In the genomic region with DNA sequence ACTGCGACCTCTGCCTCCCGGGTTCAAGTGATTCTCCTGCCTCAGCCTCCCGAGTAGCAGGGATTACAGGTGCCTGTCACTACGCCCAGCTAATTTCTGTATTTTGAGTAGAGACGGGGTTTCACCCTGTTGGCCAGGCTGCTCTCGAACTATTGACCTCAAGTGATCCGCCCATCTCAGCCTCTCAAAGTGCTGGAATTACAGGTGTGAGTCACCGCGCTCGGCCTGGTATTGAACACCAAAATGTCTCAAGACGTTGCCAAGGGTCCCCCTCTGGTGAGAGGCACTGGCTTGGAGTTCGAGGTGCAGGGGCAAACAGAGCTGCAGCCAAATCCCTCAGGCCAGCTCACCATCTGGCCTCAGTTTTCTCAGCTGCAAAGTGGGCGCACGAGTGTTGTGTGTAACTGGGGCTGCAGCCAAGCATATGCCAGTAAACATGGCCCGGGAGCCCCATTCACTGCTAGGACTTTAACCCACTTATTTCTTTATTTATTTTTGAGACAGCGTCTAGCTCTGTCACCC, we compare ENCODE assay signal across 36 cellular contexts. TPM values are rescaled to one million over a fixed set of nuclear protein-coding genes. Genes with fewer than 3 reads are reported as not detected.
"Had no signal": no experiment of that assay in that cellular context is flagged by ENCODE, and none has a peak within 500 bp of the region (broad histone marks: within the 10 kb centered on the region; RNA-seq: fewer than 3 reads in every experiment).

No MANE protein-coding gene starts in this region.

- H3K4me1 Mint-ChIP-seq: endodermal cell, neural crest cell had no signal

- H3K4me2 ChIP-seq: hepatocyte had no signal

- H3K9me3 ChIP-seq: esophagus muscularis mucosa, gastroesophageal sphincter, heart left ventricle, left lung, stomach, thyroid gland, vagina had no signal

- H3K4me3 ChIP-seq: esophagus muscularis mucosa, gastroesophageal sphincter, heart left ventricle, hepatocyte, left lung, stomach, thyroid gland, vagina had no signal

- H3K27ac ChIP-seq: esophagus muscularis mucosa, foreskin keratinocyte, gastroesophageal sphincter, heart left ventricle, hepatocyte, left lung, parathyroid adenoma, stomach, thyroid gland, vagina had no signal

- H3K9me3 Mint-ChIP-seq: dendritic cell treated with granulocyte-macrophage colony-stimulating factor and Interleukin-4, amounts not matched to agents 40 ng/mL and 50 ng/mL, for 4 days; endodermal cell; naive thymus-derived CD8-positive, alpha-beta T cell; neural crest cell; stimulated activated effector memory CD8-positive, alpha-beta T cell treated with anti-CD3 and anti-CD28 coated beads, Interleukin-12 subunit alpha, Interleukin-12 subunit beta, amount 100 ng/mL, for 72 hours had no signal

- H3K27ac Mint-ChIP-seq: dendritic cell treated with granulocyte-macrophage colony-stimulating factor and Interleukin-4, amounts not matched to agents 40 ng/mL and 50 ng/mL, for 4 days; endodermal cell; naive thymus-derived CD8-positive, alpha-beta T cell; progenitor cell of endocrine pancreas; stimulated activated effector memory CD8-positive, alpha-beta T cell treated with anti-CD3 and anti-CD28 coated beads, Interleukin-12 subunit alpha, Interleukin-12 subunit beta, amount 100 ng/mL, for 72 hours had no signal

- H3K4me1 ChIP-seq: foreskin keratinocyte had no signal

- H3K27me3 ChIP-seq: hepatocyte, thyroid gland, vagina had no signal

- H3K9ac ChIP-seq: parathyroid adenoma had no signal

- ATAC-seq: foreskin keratinocyte; gastroesophageal sphincter; heart left ventricle; left cardiac atrium; left lung; naive thymus-derived CD8-positive, alpha-beta T cell; sciatic nerve; stimulated activated effector memory CD8-positive, alpha-beta T cell treated with anti-CD3 and anti-CD28 coated beads, Interleukin-12 subunit alpha, Interleukin-12 subunit beta, amount 100 ng/mL, for 72 hours had no signal

- H3K27me3 Mint-ChIP-seq: progenitor cell of endocrine pancreas had no signal

- H3K36me3 Mint-ChIP-seq: naive thymus-derived CD8-positive, alpha-beta T cell; stimulated activated effector memory CD8-positive, alpha-beta T cell treated with anti-CD3 and anti-CD28 coated beads, Interleukin-12 subunit alpha, Interleukin-12 subunit beta, amount 100 ng/mL, for 72 hours had no signal

- DNase-seq: effector CD8-positive, alpha-beta T cell; endodermal cell; foreskin keratinocyte; heart left ventricle; left cardiac atrium; left lung; mammary epithelial cell; naive thymus-derived CD8-positive, alpha-beta T cell; stimulated activated CD4-positive, alpha-beta T cell treated with anti-CD3 and anti-CD28 coated beads, Interleukin-2, amount 100 ng/mL, for 24 hours; stimulated activated CD4-positive, alpha-beta T cell treated with anti-CD3 and anti-CD28 coated beads, Interleukin-4, amount 100 ng/mL, for 24 hours; stimulated activated naive CD4-positive, alpha-beta T cell treated with Interleukin-2 at 50 U/mL for 16 hours; stomach; thyroid gland; trophoblast cell had no signal

- H3K4me3 Mint-ChIP-seq: dendritic cell treated with granulocyte-macrophage colony-stimulating factor and Interleukin-4, amounts not matched to agents 40 ng/mL and 50 ng/mL, for 4 days; endodermal cell; naive thymus-derived CD8-positive, alpha-beta T cell; neural crest cell; stimulated activated effector memory CD8-positive, alpha-beta T cell treated with anti-CD3 and anti-CD28 coated beads, Interleukin-12 subunit alpha, Interleukin-12 subunit beta, amount 100 ng/mL, for 72 hours had no signal

- H2AFZ ChIP-seq: hepatocyte, parathyroid adenoma had no signal

- H3K36me3 ChIP-seq: esophagus muscularis mucosa, gastroesophageal sphincter, heart left ventricle, left lung, stomach, thyroid gland, vagina had no signal

- FAIRE-seq: colon, islet of Langerhans had no signal

RNA-seq across cellular contexts. Expression of gene TJP3, which starts 8.0 kb away (rescaled TPM):
- total RNA-seq: fibroblast of lung, foreskin keratinocyte, myocyte, neural crest cell, osteoblast had no signal
- polyA plus RNA-seq: fibroblast of lung, foreskin keratinocyte had no signal

RNA-seq across cellular contexts. Expression of gene RAX2, which starts 55.8 kb away (rescaled TPM):
- total RNA-seq: endodermal cell; epithelial cell of proximal tubule; esophagus muscularis mucosa; fibroblast of lung; foreskin keratinocyte; gastroesophageal sphincter; heart left ventricle; hepatocyte; kidney epithelial cell; left cardiac atrium; left lung; lower leg skin; mammary epithelial cell; mesenteric fat pad; myocyte; naive thymus-derived CD8-positive, alpha-beta T cell; neural crest cell; osteoblast; progenitor cell of endocrine pancreas; sciatic nerve; stomach; subcutaneous adipose tissue; temporal lobe; thyroid gland; ureter; vagina had no signal
- polyA plus RNA-seq: fibroblast of lung; foreskin keratinocyte; heart left ventricle; mammary epithelial cell; naive thymus-derived CD8-positive, alpha-beta T cell; stomach had no signal
